In the genomic region with DNA sequence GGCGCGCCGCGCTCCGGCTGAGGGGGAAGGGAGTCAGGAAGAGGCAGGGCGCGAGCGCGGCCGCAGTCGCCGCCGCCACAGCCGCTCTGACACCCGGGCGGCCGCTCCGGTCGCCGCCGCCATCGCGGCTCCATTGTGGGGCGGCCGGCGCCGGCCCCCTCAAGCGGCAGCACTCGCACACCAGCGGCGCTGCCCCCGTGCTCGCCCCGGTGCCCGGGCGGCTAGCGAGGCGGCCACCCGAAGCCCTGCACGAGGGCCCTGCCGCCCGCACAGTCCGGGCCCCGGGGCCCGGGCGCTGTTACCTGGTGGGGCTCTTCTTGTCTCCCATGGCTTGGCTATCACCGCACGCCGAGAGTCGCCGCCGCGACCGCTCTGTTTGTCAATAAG, we compare ENCODE assay signal across 8 cellular contexts. TPM values are rescaled to one million over a fixed set of nuclear protein-coding genes. Genes with fewer than 3 reads are reported as not detected.
DNase-seq lines count a peak whose midpoint lies in the region; ATAC-seq and TF ChIP-seq lines count a peak whose summit lies in the region.

No MANE protein-coding gene starts in this region.

- no peaks in the 10 kb centered on the region for H3K9me3 ChIP-seq in DOHH2 (ENCODE audit: control insufficient read depth, insufficient read depth, low read length)
- no peaks in the 10 kb centered on the region for H3K9me3 ChIP-seq in MM.1S (replicated peaks; ENCODE audit: insufficient read depth, low read length)
- no peaks in the 10 kb centered on the region for H3K9me3 ChIP-seq in neural cell (ENCODE audit: low read length)

- TF ChIP-seq EP300 in neural cell (conservative IDR thresholded peaks at IDR 0.05; ENCODE audit: poor library complexity, severe bottlenecking) = no peak

- H3K9me2 ChIP-seq in DOHH2 (replicated peaks; ENCODE audit: control insufficient read depth, low read length) = no peaks in the 10 kb centered on the region
- no peaks in the 10 kb centered on the region for H3K9me2 ChIP-seq in MM.1S (replicated peaks; ENCODE audit: insufficient read depth, low read length)
- H3K9me2 ChIP-seq in neural cell (ENCODE audit: insufficient read depth, low read length) = no peaks in the 10 kb centered on the region

- peak overlapping the region; percentile 98 for H3K4me3 ChIP-seq in DOHH2 (ENCODE audit: low read length)
- peak overlapping the region; percentile 57; the same call in 1 of the 2 replicates for H3K4me3 ChIP-seq in MM.1S (ENCODE audit: low read length)
- H3K4me3 ChIP-seq in neural cell (ENCODE audit: low read length) = peak overlapping the region; percentile 94

- H2AFZ ChIP-seq in MM.1S (ENCODE audit: low read length) = no peak overlapping the region
- H2AFZ ChIP-seq in neural cell (ENCODE audit: low read depth, low read length) = no peak overlapping the region

- no peaks in the 10 kb centered on the region for H3K27me3 ChIP-seq in DOHH2 (ENCODE audit: control insufficient read depth, low read length)
- H3K27me3 ChIP-seq in MM.1S (replicated peaks; ENCODE audit: insufficient read depth, low read length) = no peaks in the 10 kb centered on the region
- no peaks in the 10 kb centered on the region for H3K27me3 ChIP-seq in neural cell (ENCODE audit: insufficient read depth, low read depth, low read length)

- peaks cover 28 to 38% of the 10 kb centered on the region in 2 donors for H3K4me1 Mint-ChIP-seq in effector memory CD8-positive, alpha-beta T cell (ENCODE audit: low read depth in 2 of 2)

- peak overlapping the region; percentile 90 to 96 for H3K27ac Mint-ChIP-seq in effector memory CD8-positive, alpha-beta T cell

- H3K27ac ChIP-seq in DOHH2 (ENCODE audit: low read depth, low read length) (peak overlapping the region; percentile 45; the same call in 1 of the 2 replicates), MM.1S (ENCODE audit: low read length) (peak overlapping the region; percentile 47; the same call in 1 of the 2 replicates), neural cell (ENCODE audit: low read length) (peak overlapping the region; percentile 77)

- ATAC-seq in GM21723 (IDR thresholded peaks at IDR 0.05; ENCODE audit: unreplicated experiment) = peak; percentile 36
- ATAC-seq in effector memory CD8-positive, alpha-beta T cell (replicated peaks) = peak; percentile 34

- TF ChIP-seq CTCF in DOHH2 (IDR thresholded peaks at IDR 0.05; ENCODE audit: low read depth, low read length, poor library complexity, severe bottlenecking) = no peak
- no peak for TF ChIP-seq CTCF in MM.1S (IDR thresholded peaks at IDR 0.05; ENCODE audit: low read length)
- TF ChIP-seq CTCF in neural cell (IDR thresholded peaks at IDR 0.05; ENCODE audit: poor library complexity, severe bottlenecking) = no peak

- DNase-seq in MM.1S (no peak), dermis blood vessel endothelial cell (no peak), erythroblast (lab: John Stamatoyannopoulos, UW) (no peak), mesenteric fat pad (ENCODE audit: low spot score) (no peak)
- DNase-seq in effector memory CD8-positive, alpha-beta T cell = no peak

- H4K20me1 ChIP-seq in DOHH2 (ENCODE audit: control insufficient read depth, insufficient read depth, low read depth, low read length) = 0 out of 2 replicates have a peak, but pooled peaks cover 3% of the 10 kb centered on the region
- H4K20me1 ChIP-seq in MM.1S (ENCODE audit: insufficient read depth, low read length) = no peaks in the 10 kb centered on the region; the same call in 1 of the 2 replicates
- no peaks in the 10 kb centered on the region for H4K20me1 ChIP-seq in neural cell (ENCODE audit: insufficient read depth)

- no peak for TF ChIP-seq POLR2A in erythroblast (IDR thresholded peaks at IDR 0.05; ENCODE audit: low read length)

- H3K36me3 Mint-ChIP-seq in effector memory CD8-positive, alpha-beta T cell (ENCODE audit: insufficient read depth) = peaks cover 41% of the 10 kb centered on the region

- H3F3A ChIP-seq in DOHH2 (ENCODE audit: control insufficient read depth, insufficient read depth) (no peaks in the 10 kb centered on the region; the same call in 1 of the 2 replicates), MM.1S (ENCODE audit: insufficient read depth, low read length) (peaks cover 13% of the 10 kb centered on the region), neural cell (ENCODE audit: insufficient read depth, low read length, poor library complexity, severe bottlenecking) (no peaks in the 10 kb centered on the region)

- H3K79me2 ChIP-seq in DOHH2 (ENCODE audit: control insufficient read depth, low read length) (peaks cover 51% of the 10 kb centered on the region), MM.1S (ENCODE audit: low read length) (peaks cover 53% of the 10 kb centered on the region), neural cell (replicated peaks; ENCODE audit: insufficient read depth, low read length) (peaks cover 43% of the 10 kb centered on the region)

- no peaks in the 10 kb centered on the region for H3K9me3 Mint-ChIP-seq in effector memory CD8-positive, alpha-beta T cell

- H3K36me3 ChIP-seq in DOHH2 (ENCODE audit: control insufficient read depth, low read length) (peaks cover 23% of the 10 kb centered on the region), MM.1S (replicated peaks; ENCODE audit: insufficient read depth, low read length) (no peaks in the 10 kb centered on the region; the same call in 1 of the 2 replicates), neural cell (ENCODE audit: insufficient read depth, low read length) (no peaks in the 10 kb centered on the region)

- H3K9ac ChIP-seq in MM.1S (ENCODE audit: low read length) = peak overlapping the region; percentile 52; the same call in 1 of the 2 replicates
- peak overlapping the region; percentile 83 for H3K9ac ChIP-seq in neural cell (ENCODE audit: low read length)

- H3K4me2 ChIP-seq in DOHH2 (ENCODE audit: low read length) (peak overlapping the region; percentile 45), MM.1S (ENCODE audit: low read depth, low read length) (no peak overlapping the region), neural cell (ENCODE audit: low read length) (no peak overlapping the region)

- no peak for TF ChIP-seq RAD21 in neural cell (conservative IDR thresholded peaks at IDR 0.05)

- H3K4me1 ChIP-seq in DOHH2 (ENCODE audit: control insufficient read depth, low read length) (peaks cover 27% of the 10 kb centered on the region), MM.1S (ENCODE audit: low read length) (peaks cover 25% of the 10 kb centered on the region)

- no peaks in the 10 kb centered on the region for H3K27me3 Mint-ChIP-seq in effector memory CD8-positive, alpha-beta T cell

- peak overlapping the region; percentile 90 to 93 for H3K4me3 Mint-ChIP-seq in effector memory CD8-positive, alpha-beta T cell

TF ChIP-seq in neural cell, 6 proteins besides CTCF, POLR2A, EP300 and RAD21:
- TF ChIP-seq, protein P1, sequence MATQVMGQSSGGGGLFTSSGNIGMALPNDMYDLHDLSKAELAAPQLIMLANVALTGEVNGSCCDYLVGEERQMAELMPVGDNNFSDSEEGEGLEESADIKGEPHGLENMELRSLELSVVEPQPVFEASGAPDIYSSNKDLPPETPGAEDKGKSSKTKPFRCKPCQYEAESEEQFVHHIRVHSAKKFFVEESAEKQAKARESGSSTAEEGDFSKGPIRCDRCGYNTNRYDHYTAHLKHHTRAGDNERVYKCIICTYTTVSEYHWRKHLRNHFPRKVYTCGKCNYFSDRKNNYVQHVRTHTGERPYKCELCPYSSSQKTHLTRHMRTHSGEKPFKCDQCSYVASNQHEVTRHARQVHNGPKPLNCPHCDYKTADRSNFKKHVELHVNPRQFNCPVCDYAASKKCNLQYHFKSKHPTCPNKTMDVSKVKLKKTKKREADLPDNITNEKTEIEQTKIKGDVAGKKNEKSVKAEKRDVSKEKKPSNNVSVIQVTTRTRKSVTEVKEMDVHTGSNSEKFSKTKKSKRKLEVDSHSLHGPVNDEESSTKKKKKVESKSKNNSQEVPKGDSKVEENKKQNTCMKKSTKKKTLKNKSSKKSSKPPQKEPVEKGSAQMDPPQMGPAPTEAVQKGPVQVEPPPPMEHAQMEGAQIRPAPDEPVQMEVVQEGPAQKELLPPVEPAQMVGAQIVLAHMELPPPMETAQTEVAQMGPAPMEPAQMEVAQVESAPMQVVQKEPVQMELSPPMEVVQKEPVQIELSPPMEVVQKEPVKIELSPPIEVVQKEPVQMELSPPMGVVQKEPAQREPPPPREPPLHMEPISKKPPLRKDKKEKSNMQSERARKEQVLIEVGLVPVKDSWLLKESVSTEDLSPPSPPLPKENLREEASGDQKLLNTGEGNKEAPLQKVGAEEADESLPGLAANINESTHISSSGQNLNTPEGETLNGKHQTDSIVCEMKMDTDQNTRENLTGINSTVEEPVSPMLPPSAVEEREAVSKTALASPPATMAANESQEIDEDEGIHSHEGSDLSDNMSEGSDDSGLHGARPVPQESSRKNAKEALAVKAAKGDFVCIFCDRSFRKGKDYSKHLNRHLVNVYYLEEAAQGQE (IDR thresholded peaks at IDR 0.05; ENCODE audit: borderline replicate concordance) = peak; percentile 6
- TF ChIP-seq POLR2AphosphoS5 (IDR thresholded peaks at IDR 0.05) (peak; percentile 50), TAF1 (IDR thresholded peaks at IDR 0.05; ENCODE audit: low read depth) (no peak), EZH2 (IDR thresholded peaks at IDR 0.05; ENCODE audit: borderline replicate concordance, insufficient read depth, low read length, poor library complexity, severe bottlenecking) (no peak), SMC3 (conservative IDR thresholded peaks at IDR 0.05; ENCODE audit: poor library complexity) (no peak), MXI1 (conservative IDR thresholded peaks at IDR 0.05; ENCODE audit: poor library complexity, severe bottlenecking) (no peak)

RNA-seq across cellular contexts. Expression of a gene that starts 0.2 kb away (rescaled TPM):
- 31.1 and 44.1 TPM in 2 replicates for polyA plus RNA-seq in neural cell
- 68.2 and 84.4 TPM in 2 replicates for polyA minus RNA-seq in neural cell
- total RNA-seq in dermis blood vessel endothelial cell (19.1 and 26.1 TPM in 2 replicates), mesenteric fat pad (39.8 TPM)
